In the genomic region with DNA sequence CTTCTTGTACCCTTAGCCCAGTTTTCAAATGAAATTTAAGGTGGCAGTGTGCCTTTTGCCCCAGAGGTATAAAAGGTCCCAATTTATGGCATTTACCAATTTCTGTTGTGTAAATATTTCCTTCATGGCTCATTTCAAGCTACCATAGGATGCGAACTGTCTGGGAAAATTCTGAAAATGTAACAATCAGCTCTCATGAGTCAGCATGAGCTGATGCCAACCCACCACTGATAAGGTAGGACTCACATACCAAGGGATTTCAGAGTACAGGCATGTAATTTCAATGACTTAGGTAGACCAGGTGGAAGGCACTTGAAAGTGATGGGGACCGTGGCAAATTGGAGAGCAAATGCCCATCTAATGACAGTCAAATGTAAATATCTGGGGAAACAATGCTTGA, we compare ENCODE assay signal across 21 cellular contexts.
DNase-seq lines count a peak whose midpoint lies in the region; ATAC-seq and TF ChIP-seq lines count a peak whose summit lies in the region.
"Had no signal": no experiment of that assay in that cellular context is flagged by ENCODE, and none has a peak within 500 bp of the region (broad histone marks: within the 10 kb centered on the region; RNA-seq: fewer than 3 reads in every experiment).

No MANE protein-coding gene starts in this region.

- no peak overlapping the region; a peak in 1 of 4 replicates for H4K8ac ChIP-seq in IMR-90 (ENCODE audit: low read depth in 2 of 2, low read length in 2 of 2)

- H3K79me1 ChIP-seq in IMR-90 (ENCODE audit: low read depth in 1 of 2, low read length in 2 of 2): no peaks in the 10 kb centered on the region

- TF ChIP-seq RAD21 in IMR-90 (IDR thresholded peaks at IDR 0.05; ENCODE audit: low read length): no peak

- H3K14ac ChIP-seq in IMR-90 (replicated peaks; ENCODE audit: low read depth, low read length): no peak overlapping the region

- no peaks in the 10 kb centered on the region for H3K36me3 ChIP-seq in IMR-90 (ENCODE audit: control insufficient read depth, insufficient read depth, low read length)
- H3K36me3 ChIP-seq: BE2C, lower lobe of right lung, SJSA1 had no signal

- H4K20me1 ChIP-seq in IMR-90 (ENCODE audit: insufficient read depth, low read length): no peaks in the 10 kb centered on the region

- ATAC-seq in IMR-90 (ENCODE audit: low read depth): peak; percentile 18; the same call in 1 of the 2 replicates
- no peak for ATAC-seq in GM18868 (IDR thresholded peaks at IDR 0.05; ENCODE audit: unreplicated experiment)
- ATAC-seq: activated CD4-positive, alpha-beta T cell treated with anti-CD3 and anti-CD28 coated beads for 36 hours; lower lobe of right lung had no signal

- CTCF ChIA-PET in IMR-90 (lab: Yijun Ruan, JAX): no interaction called here

- no peak overlapping the region for H2AK9ac ChIP-seq in IMR-90 (replicated peaks; ENCODE audit: low read depth, low read length, poor library complexity)

- H3K9me3 Mint-ChIP-seq in chondrocyte (ENCODE audit: low read depth): peaks cover 7% of the 10 kb centered on the region

- no peak for TF ChIP-seq CTCF in IMR-90 (conservative IDR thresholded peaks at IDR 0.05; ENCODE audit: low read depth, low read length)
- TF ChIP-seq CTCF in chondrocyte (IDR thresholded peaks at IDR 0.05): no peak

- no peak overlapping the region for H2BK20ac ChIP-seq in IMR-90 (ENCODE audit: low read depth, low read length)

- H2BK15ac ChIP-seq in IMR-90 (ENCODE audit: low read depth, low read length): 0 out of 3 replicates have a peak overlapping the region, but pooled peaks have one; percentile 5

- POLR2A ChIA-PET in IMR-90 (lab: Charles Lee; ENCODE audit: unreplicated experiment): no interaction called here

- H3K4me1 ChIP-seq in IMR-90 (ENCODE audit: control insufficient read depth, insufficient read depth, low read length): peaks cover 15% of the 10 kb centered on the region
- H3K4me1 ChIP-seq: SJSA1 had no signal

- H4K91ac ChIP-seq in IMR-90 (ENCODE audit: insufficient read depth, low read depth, low read length): no peak overlapping the region

- H3K9ac ChIP-seq in IMR-90 (ENCODE audit: low read depth, low read length): no peak overlapping the region

- H3K27me3 ChIP-seq in IMR-90 (ENCODE audit: control insufficient read depth, insufficient read depth, low read length): no peaks in the 10 kb centered on the region
- H3K27me3 ChIP-seq: BE2C, SJSA1 had no signal

- H3K27ac ChIP-seq in IMR-90 (ENCODE audit: insufficient read depth, low read length): no peak overlapping the region
- H3K27ac ChIP-seq: coronary artery, lower lobe of right lung, SJSA1 had no signal

- no peak overlapping the region for H3K4me3 ChIP-seq in IMR-90 (ENCODE audit: insufficient read depth, low read depth, low read length)
- H3K4me3 ChIP-seq: coronary artery, lower lobe of right lung, SJSA1 had no signal

- peak overlapping the region; percentile 83; the same call in 1 of the 2 replicates for H3K18ac ChIP-seq in IMR-90 (ENCODE audit: low read depth, low read length)

- peaks cover 2% of the 10 kb centered on the region for H3K27me3 Mint-ChIP-seq in chondrocyte (ENCODE audit: low read depth)

- no peaks in the 10 kb centered on the region for H3K4me1 Mint-ChIP-seq in chondrocyte (ENCODE audit: low read depth)
- H3K4me1 Mint-ChIP-seq: activated CD4-positive, alpha-beta T cell treated with anti-CD3 and anti-CD28 coated beads for 36 hours had no signal

- H2BK5ac ChIP-seq in IMR-90 (ENCODE audit: low read depth, low read length, poor library complexity, severe bottlenecking): peak overlapping the region; percentile 31

- no peak overlapping the region; the same call in 1 of the 2 replicates for H3K4me2 ChIP-seq in IMR-90 (ENCODE audit: low read depth, low read length)

- in situ Hi-C loops in IMR-90 (cut with MboI; ENCODE audit: low sequenced_read_pairs): no loop called here

- H4K5ac ChIP-seq in IMR-90 (ENCODE audit: low read depth, low read length): no peak overlapping the region; the same call in 1 of the 2 replicates

- peak; percentile 93 for DNase-seq in DMS79 (lab: John Stamatoyannopoulos, UW)
- peak; percentile 76 for DNase-seq in IMR-90
- DNase-seq in astrocyte of the hippocampus (ENCODE audit: low read depth, low spot score): peak; percentile 54
- DNase-seq in kidney tubule cell (ENCODE audit: low spot score): peak; percentile 65
- DNase-seq in epidermal melanocyte (ENCODE audit: insufficient read length, low spot score): no peak
- DNase-seq in chondrocyte (ENCODE audit: low spot score): no peak
- DNase-seq in T-helper 2 cell: no peak
- DNase-seq: activated CD4-positive, alpha-beta T cell treated with anti-CD3 and anti-CD28 coated beads for 36 hours; activated effector memory CD4-positive, alpha-beta T cell treated with anti-CD3 and anti-CD28 coated beads, Interleukin-2, amount 50 U/mL, for 16 hours; amniotic stem cell; BE2C; GOT3; lower lobe of right lung; NCI-H146; NCI-H446 treated with DMSO at 0.1 percent for 48 hours; stimulated activated CD4-positive, alpha-beta T cell treated with anti-CD3 and anti-CD28 coated beads, Interleukin-4, amount 100 ng/mL, for 24 hours; substantia nigra; T-helper 9 cell had no signal

- H3K4me3 Mint-ChIP-seq in chondrocyte (ENCODE audit: unreplicated experiment): no peak overlapping the region
- H3K4me3 Mint-ChIP-seq: activated CD4-positive, alpha-beta T cell treated with anti-CD3 and anti-CD28 coated beads for 36 hours had no signal

- H3K27ac Mint-ChIP-seq in chondrocyte (ENCODE audit: unreplicated experiment): no peak overlapping the region
- H3K27ac Mint-ChIP-seq: activated CD4-positive, alpha-beta T cell treated with anti-CD3 and anti-CD28 coated beads for 36 hours had no signal

- H2AFZ ChIP-seq in IMR-90 (replicated peaks; ENCODE audit: low read length, poor library complexity): no peak overlapping the region

- peaks cover 8% of the 10 kb centered on the region; the same call in 1 of the 2 replicates for H3K9me1 ChIP-seq in IMR-90 (ENCODE audit: insufficient read depth, low read length)

- H3K36me3 Mint-ChIP-seq in chondrocyte (ENCODE audit: low read depth): no peaks in the 10 kb centered on the region

- no peak overlapping the region for H3K23ac ChIP-seq in IMR-90 (ENCODE audit: low read depth, low read length)

- TF ChIP-seq POLR2A in IMR-90 (IDR thresholded peaks at IDR 0.05; ENCODE audit: low read depth, low read length): no peak

- peak overlapping the region; percentile 31; the same call in 1 of the 2 replicates for H2BK120ac ChIP-seq in IMR-90 (ENCODE audit: low read depth, low read length)

- H3K56ac ChIP-seq in IMR-90 (ENCODE audit: extremely low read depth, insufficient read depth, low read length): no peak overlapping the region

- peak overlapping the region; percentile 3; the same call in 1 of the 2 replicates for H2AK5ac ChIP-seq in IMR-90 (ENCODE audit: low read depth, low read length)

- H3K9me3 ChIP-seq in IMR-90 (ENCODE audit: control insufficient read depth, insufficient read depth, low read length): no peaks in the 10 kb centered on the region; the same call in 1 of the 2 replicates
- H3K9me3 ChIP-seq: lower lobe of right lung, SJSA1 had no signal

- WGBS in IMR-90 (ENCODE audit: extremely low coverage in 2 of 2, insufficient read length in 1 of 2), 2 experiments: no CpG with 5 or more reads among the region's 2 CpGs

- no TSS peak for BruUV-seq in IMR-90 (replicated peaks; lab: Mats Ljungman, UMichigan)

- dilution Hi-C loops in IMR-90 (cut with HindIII; ENCODE audit: low sequenced_read_pairs, unreplicated experiment): no loop called here

- intact Hi-C loops in IMR-90 (cut with micrococcal nuclease): loop anchor here (2.0 kb wide), 1 partner anchor 201 kb away; a partner anchor contains a TSS

- no peak overlapping the region; the same call in 1 of the 2 replicates for H3K4ac ChIP-seq in IMR-90 (ENCODE audit: low read depth, low read length)

TF ChIP-seq in IMR-90, 13 proteins besides CTCF, POLR2A, EP300 and RAD21:
- peak; percentile 53; the same call in 1 of the 2 replicates for TF ChIP-seq NFE2L2 (IDR thresholded peaks at IDR 0.05; ENCODE audit: low read depth, low read length)
- TF ChIP-seq CEBPB (IDR thresholded peaks at IDR 0.05; ENCODE audit: low read depth, low read length): peak; percentile 12; the same call in 1 of the 2 replicates
- TF ChIP-seq RCOR1 (IDR thresholded peaks at IDR 0.05; ENCODE audit: insufficient replicate concordance, low read length): no peak
- TF ChIP-seq MXI1 (IDR thresholded peaks at IDR 0.05; ENCODE audit: borderline replicate concordance, low read depth, low read length): no peak
- no peak for TF ChIP-seq RFX5 (IDR thresholded peaks at IDR 0.05; ENCODE audit: low read depth, low read length)
- TF ChIP-seq, protein P1, sequence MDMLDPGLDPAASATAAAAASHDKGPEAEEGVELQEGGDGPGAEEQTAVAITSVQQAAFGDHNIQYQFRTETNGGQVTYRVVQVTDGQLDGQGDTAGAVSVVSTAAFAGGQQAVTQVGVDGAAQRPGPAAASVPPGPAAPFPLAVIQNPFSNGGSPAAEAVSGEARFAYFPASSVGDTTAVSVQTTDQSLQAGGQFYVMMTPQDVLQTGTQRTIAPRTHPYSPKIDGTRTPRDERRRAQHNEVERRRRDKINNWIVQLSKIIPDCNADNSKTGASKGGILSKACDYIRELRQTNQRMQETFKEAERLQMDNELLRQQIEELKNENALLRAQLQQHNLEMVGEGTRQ (IDR thresholded peaks at IDR 0.05; ENCODE audit: low read depth, low read length): no peak
- TF ChIP-seq MAFK (IDR thresholded peaks at IDR 0.05; ENCODE audit: low read depth, low read length): peak; percentile 46
- TF ChIP-seq, protein P2, sequence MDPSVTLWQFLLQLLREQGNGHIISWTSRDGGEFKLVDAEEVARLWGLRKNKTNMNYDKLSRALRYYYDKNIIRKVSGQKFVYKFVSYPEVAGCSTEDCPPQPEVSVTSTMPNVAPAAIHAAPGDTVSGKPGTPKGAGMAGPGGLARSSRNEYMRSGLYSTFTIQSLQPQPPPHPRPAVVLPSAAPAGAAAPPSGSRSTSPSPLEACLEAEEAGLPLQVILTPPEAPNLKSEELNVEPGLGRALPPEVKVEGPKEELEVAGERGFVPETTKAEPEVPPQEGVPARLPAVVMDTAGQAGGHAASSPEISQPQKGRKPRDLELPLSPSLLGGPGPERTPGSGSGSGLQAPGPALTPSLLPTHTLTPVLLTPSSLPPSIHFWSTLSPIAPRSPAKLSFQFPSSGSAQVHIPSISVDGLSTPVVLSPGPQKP (IDR thresholded peaks at IDR 0.05; ENCODE audit: borderline replicate concordance, low read depth, low read length): no peak
- TF ChIP-seq MAZ (IDR thresholded peaks at IDR 0.05; ENCODE audit: borderline replicate concordance, low read depth, low read length): no peak
- peak; percentile 67 for TF ChIP-seq FOS (IDR thresholded peaks at IDR 0.05; ENCODE audit: low read depth, low read length)
- no peak for TF ChIP-seq CHD1 (IDR thresholded peaks at IDR 0.05; ENCODE audit: low read depth, low read length)
- TF ChIP-seq SMC3 (IDR thresholded peaks at IDR 0.05; ENCODE audit: low read depth, low read length): no peak
- no peak for TF ChIP-seq BHLHE40 (IDR thresholded peaks at IDR 0.05; ENCODE audit: low read depth, low read length)

Comparison
In these comparisons a context has a peak if more than half of its experiments do, and no peak if none do; other contexts are left out.
1. DNase-seq: peak in DMS79 (single experiment), IMR-90 (single experiment), astrocyte of the hippocampus (single experiment) and kidney tubule cell (single experiment); none in epidermal melanocyte (single experiment), chondrocyte (single experiment) and T-helper 2 cell (0 of 5).